8 cellular contexts compared by ENCODE assay signal in the genomic region with DNA sequence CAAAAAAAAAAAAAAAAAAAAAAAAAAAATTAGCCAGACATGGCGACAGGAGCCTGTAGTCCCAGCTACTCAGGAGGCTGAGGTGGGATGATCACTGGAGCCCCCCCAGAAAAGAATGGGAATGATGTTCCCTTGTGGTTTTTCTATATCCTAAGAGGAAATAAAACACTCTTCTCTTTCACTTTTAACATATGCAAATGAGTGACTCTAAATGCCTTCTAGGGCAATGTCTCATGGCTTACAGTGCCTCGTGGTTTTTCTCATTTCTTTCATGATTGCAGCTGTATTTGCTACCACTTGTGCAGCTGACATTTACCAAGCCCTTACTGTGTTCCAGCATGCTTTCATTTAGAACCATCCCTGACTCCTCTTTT. TPM values are rescaled to one million over a fixed set of nuclear protein-coding genes. Genes with fewer than 3 reads are reported as not detected.
DNase-seq lines count a peak whose midpoint lies in the region; ATAC-seq and TF ChIP-seq lines count a peak whose summit lies in the region.

No MANE protein-coding gene starts in this region.

- no peak overlapping the region for H3K4me3 ChIP-seq in transverse colon

- ATAC-seq in natural killer cell treated with Interleukin-12 subunit alpha and Interleukin-12 subunit beta and Interleukin-15 and Interleukin-18, amount 100 ng/mL, for 72 hours: peak; percentile 56 to 66
- ATAC-seq in natural killer cell (no peak), HG03460 (IDR thresholded peaks at IDR 0.05; ENCODE audit: unreplicated experiment) (peak; percentile 58), Right ventricle myocardium superior (ENCODE audit: poor library complexity) (no peak)
- peak; percentile 91 for ATAC-seq in activated naive CD8-positive, alpha-beta T cell treated with anti-CD3 and anti-CD28 coated beads, Interleukin-2, amount 50 U/mL, for 24 hours

- H3K27me3 Mint-ChIP-seq in natural killer cell treated with Interleukin-12 subunit alpha and Interleukin-12 subunit beta and Interleukin-15 and Interleukin-18, amount 100 ng/mL, for 72 hours: peaks cover 0 to 6% of the 10 kb centered on the region in 2 donors
- H3K27me3 Mint-ChIP-seq in natural killer cell (ENCODE audit: low read depth in 2 of 2): peaks cover 3 to 7% of the 10 kb centered on the region in 2 donors
- H3K27me3 Mint-ChIP-seq in activated naive CD8-positive, alpha-beta T cell treated with anti-CD3 and anti-CD28 coated beads, Interleukin-2, amount 50 U/mL, for 24 hours: peaks cover 2% of the 10 kb centered on the region
- H3K27me3 Mint-ChIP-seq in stimulated activated naive CD8-positive, alpha-beta T cell treated with anti-CD3 and anti-CD28 coated beads, Interleukin-15, Interleukin-2, amounts not matched to agents 100 ng/mL and 50 ng/mL, for 24 hours: no peaks in the 10 kb centered on the region

- H3K36me3 Mint-ChIP-seq in natural killer cell treated with Interleukin-12 subunit alpha and Interleukin-12 subunit beta and Interleukin-15 and Interleukin-18, amount 100 ng/mL, for 72 hours: no peaks in the 10 kb centered on the region
- no peaks in the 10 kb centered on the region for H3K36me3 Mint-ChIP-seq in natural killer cell
- no peaks in the 10 kb centered on the region for H3K36me3 Mint-ChIP-seq in activated naive CD8-positive, alpha-beta T cell treated with anti-CD3 and anti-CD28 coated beads, Interleukin-2, amount 50 U/mL, for 24 hours (ENCODE audit: low read depth)
- no peaks in the 10 kb centered on the region for H3K36me3 Mint-ChIP-seq in stimulated activated naive CD8-positive, alpha-beta T cell treated with anti-CD3 and anti-CD28 coated beads, Interleukin-15, Interleukin-2, amounts not matched to agents 100 ng/mL and 50 ng/mL, for 24 hours (ENCODE audit: low read depth)

- peak overlapping the region; percentile 70 for H3K4me3 Mint-ChIP-seq in natural killer cell treated with Interleukin-12 subunit alpha and Interleukin-12 subunit beta and Interleukin-15 and Interleukin-18, amount 100 ng/mL, for 72 hours
- no peak overlapping the region for H3K4me3 Mint-ChIP-seq in natural killer cell
- peak overlapping the region; percentile 47 for H3K4me3 Mint-ChIP-seq in activated naive CD8-positive, alpha-beta T cell treated with anti-CD3 and anti-CD28 coated beads, Interleukin-2, amount 50 U/mL, for 24 hours
- H3K4me3 Mint-ChIP-seq in stimulated activated naive CD8-positive, alpha-beta T cell treated with anti-CD3 and anti-CD28 coated beads, Interleukin-15, Interleukin-2, amounts not matched to agents 100 ng/mL and 50 ng/mL, for 24 hours: peak overlapping the region; percentile 76

- peak overlapping the region in 1 of 4 donors; percentile 22 for H3K27ac ChIP-seq in transverse colon

- H3K36me3 ChIP-seq in transverse colon: no peaks in the 10 kb centered on the region

- no peak for TF ChIP-seq EP300 in transverse colon (IDR thresholded peaks at IDR 0.05; ENCODE audit: low read depth)

- no peaks in the 10 kb centered on the region for H3K9me3 ChIP-seq in transverse colon

- intact Hi-C loops in natural killer cell (cut with micrococcal nuclease) (loop anchor here (10.0 kb wide), 1 partner anchor 91 kb away; the partner anchor contains the start of gene TBC1D21), Right ventricle myocardium superior (cut with DNase I) (loop anchor here (5.0 kb wide), 1 partner anchor 87 kb away; no protein-coding TSS in a partner anchor), transverse colon (cut with DNase I; ENCODE audit: low total_unique reads) (loop anchor here (2.0 kb wide), 1 partner anchor 15 kb away; no protein-coding TSS in a partner anchor)

- H3K4me1 Mint-ChIP-seq in natural killer cell treated with Interleukin-12 subunit alpha and Interleukin-12 subunit beta and Interleukin-15 and Interleukin-18, amount 100 ng/mL, for 72 hours (ENCODE audit: low read depth in 2 of 2): peaks cover 19 to 24% of the 10 kb centered on the region in 2 donors
- H3K4me1 Mint-ChIP-seq in natural killer cell: peaks cover 19 to 25% of the 10 kb centered on the region in 2 donors
- peaks cover 25% of the 10 kb centered on the region for H3K4me1 Mint-ChIP-seq in activated naive CD8-positive, alpha-beta T cell treated with anti-CD3 and anti-CD28 coated beads, Interleukin-2, amount 50 U/mL, for 24 hours
- H3K4me1 Mint-ChIP-seq in stimulated activated naive CD8-positive, alpha-beta T cell treated with anti-CD3 and anti-CD28 coated beads, Interleukin-15, Interleukin-2, amounts not matched to agents 100 ng/mL and 50 ng/mL, for 24 hours (ENCODE audit: low read depth): peaks cover 24% of the 10 kb centered on the region

- no peaks in the 10 kb centered on the region for H3K9me3 Mint-ChIP-seq in natural killer cell treated with Interleukin-12 subunit alpha and Interleukin-12 subunit beta and Interleukin-15 and Interleukin-18, amount 100 ng/mL, for 72 hours
- H3K9me3 Mint-ChIP-seq in natural killer cell: no peaks in the 10 kb centered on the region
- H3K9me3 Mint-ChIP-seq in activated naive CD8-positive, alpha-beta T cell treated with anti-CD3 and anti-CD28 coated beads, Interleukin-2, amount 50 U/mL, for 24 hours: no peaks in the 10 kb centered on the region
- no peaks in the 10 kb centered on the region for H3K9me3 Mint-ChIP-seq in stimulated activated naive CD8-positive, alpha-beta T cell treated with anti-CD3 and anti-CD28 coated beads, Interleukin-15, Interleukin-2, amounts not matched to agents 100 ng/mL and 50 ng/mL, for 24 hours

- in situ Hi-C loops in transverse colon (cut with MboI; ENCODE audit: low pct_ligation_motif_present in 1 of 4, low pct_unique_long_range_greater_than_20kb in 1 of 4, low sequenced_read_pairs in 3 of 4): loop anchor here in 1 of 4 donors (10.0 to 25.0 kb wide), 2 partner anchors 59 to 347 kb away; no protein-coding TSS in a partner anchor

- H3K27me3 ChIP-seq in transverse colon: peaks cover 5% of the 10 kb centered on the region

- 21 to 26% methylated on average over 2 of the region's 2 CpGs for WGBS in transverse colon (ENCODE audit: low coverage in 1 of 2), 2 donors

- TF ChIP-seq POLR2A in transverse colon (IDR thresholded peaks at IDR 0.05): no peak

- no peak for TF ChIP-seq CTCF in natural killer cell (IDR thresholded peaks at IDR 0.05)
- no peak for TF ChIP-seq CTCF in transverse colon (IDR thresholded peaks at IDR 0.05)

- H3K4me1 ChIP-seq in transverse colon: peaks cover 0 to 15% (median 7%) of the 10 kb centered on the region in 4 donors

- DNase-seq in natural killer cell treated with Interleukin-12 subunit alpha and Interleukin-12 subunit beta and Interleukin-15 and Interleukin-18, amount 100 ng/mL, for 72 hours (ENCODE audit: low spot score): no peak
- no peak for DNase-seq in natural killer cell
- no peak for DNase-seq in activated naive CD8-positive, alpha-beta T cell treated with anti-CD3 and anti-CD28 coated beads, Interleukin-2, amount 50 U/mL, for 24 hours
- DNase-seq in Right ventricle myocardium superior: no peak
- DNase-seq in NCI-H1694 treated with DMSO at 0.1 percent for 48 hours (lab: John Stamatoyannopoulos, UW): no peak
- DNase-seq in transverse colon: no peak

- peak overlapping the region; percentile 13 to 65 for H3K27ac Mint-ChIP-seq in natural killer cell treated with Interleukin-12 subunit alpha and Interleukin-12 subunit beta and Interleukin-15 and Interleukin-18, amount 100 ng/mL, for 72 hours
- no peak overlapping the region for H3K27ac Mint-ChIP-seq in natural killer cell
- peak overlapping the region; percentile 67 for H3K27ac Mint-ChIP-seq in activated naive CD8-positive, alpha-beta T cell treated with anti-CD3 and anti-CD28 coated beads, Interleukin-2, amount 50 U/mL, for 24 hours
- peak overlapping the region; percentile 79 for H3K27ac Mint-ChIP-seq in stimulated activated naive CD8-positive, alpha-beta T cell treated with anti-CD3 and anti-CD28 coated beads, Interleukin-15, Interleukin-2, amounts not matched to agents 100 ng/mL and 50 ng/mL, for 24 hours

RNA-seq across cellular contexts. Expression of gene STOML1, which starts 26.4 kb away (rescaled TPM):
- total RNA-seq in natural killer cell treated with Interleukin-12 subunit alpha and Interleukin-12 subunit beta and Interleukin-15 and Interleukin-18, amount 100 ng/mL, for 72 hours: 10 to 100 TPM; 14.3 to 17.9 TPM
- total RNA-seq in natural killer cell (1 to 10 TPM; 5.6 to 8.2 (median 7.0) TPM), Right ventricle myocardium superior (26.8 TPM), transverse colon (10 to 100 TPM in 1 of 4 donors, 1 to 10 TPM in 2, under 1 TPM in 1; 0.75 to 14.6 (median 4.5) TPM)

RNA-seq across cellular contexts. Expression of gene PML, which starts 28.8 kb away (rescaled TPM):
- total RNA-seq in natural killer cell treated with Interleukin-12 subunit alpha and Interleukin-12 subunit beta and Interleukin-15 and Interleukin-18, amount 100 ng/mL, for 72 hours: 10 to 100 TPM; 62.6 to 72.3 TPM
- total RNA-seq in natural killer cell: 10 to 100 TPM; 65.8 to 68.7 (median 67.6) TPM
- 18.2 TPM for total RNA-seq in Right ventricle myocardium superior
- total RNA-seq in transverse colon: 100 to 1,000 TPM in 1 of 4 donors, 10 to 100 TPM in 3; 35.1 to 128 (median 70.0) TPM

RNA-seq across cellular contexts. Expression of gene LOXL1, which starts 39.5 kb away (rescaled TPM):
- total RNA-seq in natural killer cell treated with Interleukin-12 subunit alpha and Interleukin-12 subunit beta and Interleukin-15 and Interleukin-18, amount 100 ng/mL, for 72 hours: 1 to 10 TPM in 1 of 2 donors, under 1 TPM in 1; 0.36 to 4.3 TPM
- 1 to 10 TPM; 1.1 to 1.4 (median 1.3) TPM for total RNA-seq in natural killer cell
- total RNA-seq in Right ventricle myocardium superior: 14.6 TPM
- total RNA-seq in transverse colon: 1 to 10 TPM in 3 of 4 donors, not detected in 1; 1.8 to 6.8 (median 1.9) TPM

Comparison
In these comparisons a context has a peak if more than half of its experiments do, and no peak if none do; other contexts are left out.
1. ATAC-seq: peak in natural killer cell treated with Interleukin-12 subunit alpha and Interleukin-12 subunit beta and Interleukin-15 and Interleukin-18, amount 100 ng/mL, for 72 hours (2 of 2), HG03460 (single experiment) and activated naive CD8-positive, alpha-beta T cell treated with anti-CD3 and anti-CD28 coated beads, Interleukin-2, amount 50 U/mL, for 24 hours (single experiment); none in natural killer cell (0 of 3) and Right ventricle myocardium superior (single experiment).
2. H3K27ac Mint-ChIP-seq: peak in natural killer cell treated with Interleukin-12 subunit alpha and Interleukin-12 subunit beta and Interleukin-15 and Interleukin-18, amount 100 ng/mL, for 72 hours (2 of 2), activated naive CD8-positive, alpha-beta T cell treated with anti-CD3 and anti-CD28 coated beads, Interleukin-2, amount 50 U/mL, for 24 hours (single experiment) and stimulated activated naive CD8-positive, alpha-beta T cell treated with anti-CD3 and anti-CD28 coated beads, Interleukin-15, Interleukin-2, amounts not matched to agents 100 ng/mL and 50 ng/mL, for 24 hours (single experiment); none in natural killer cell (0 of 2).